ENCODE assay signal across 8 cellular contexts in the genomic region with DNA sequence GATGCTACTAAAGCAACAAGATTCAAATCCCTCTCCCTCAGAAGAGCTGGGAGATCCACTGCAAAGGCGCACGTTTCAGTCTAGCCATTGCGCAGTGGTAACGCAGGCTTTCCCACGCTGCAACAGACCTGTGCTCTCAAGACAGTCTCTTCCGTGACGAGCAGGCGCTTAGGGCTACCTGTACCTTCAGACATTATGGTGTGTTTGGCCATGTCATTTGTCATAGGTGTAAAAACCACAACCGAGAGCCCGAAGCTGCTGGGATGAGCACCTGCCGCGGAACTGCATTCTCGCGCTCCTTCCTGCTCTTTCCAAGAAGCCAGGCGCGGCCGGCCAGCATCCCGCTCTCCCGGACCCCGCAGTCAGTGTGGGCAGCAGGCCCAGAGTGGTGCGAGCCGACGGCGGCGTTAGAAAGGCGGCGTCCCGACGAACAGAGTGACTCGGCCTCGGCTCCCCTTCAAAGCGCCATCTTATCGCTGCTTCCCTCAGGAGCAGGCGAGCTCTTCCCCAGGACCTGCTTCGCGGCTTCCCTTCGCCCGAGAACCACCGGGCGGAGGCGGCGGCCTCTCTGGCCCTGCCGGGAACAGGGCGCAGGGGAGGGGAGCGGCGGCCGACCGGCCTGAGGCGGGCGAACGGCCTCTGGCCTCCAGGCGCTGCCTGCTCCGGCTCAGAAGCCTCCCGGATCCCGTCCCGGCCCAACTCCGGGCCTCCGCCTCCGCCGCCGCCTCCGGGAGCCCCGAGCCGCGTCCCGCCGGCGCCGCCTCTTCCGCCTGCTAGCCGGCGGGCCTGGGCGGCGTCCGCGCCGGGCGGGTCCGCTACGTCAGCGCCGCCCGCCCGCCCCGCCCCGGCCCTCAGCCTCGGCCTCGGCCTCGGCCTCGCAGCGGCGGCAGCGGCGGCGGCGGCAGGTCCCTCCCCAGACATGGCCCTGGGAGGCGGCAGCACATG. TPM values are rescaled to one million over a fixed set of nuclear protein-coding genes. Genes with fewer than 3 reads are reported as not detected.
DNase-seq lines count a peak whose midpoint lies in the region; ATAC-seq and TF ChIP-seq lines count a peak whose summit lies in the region.

A gene with protein sequence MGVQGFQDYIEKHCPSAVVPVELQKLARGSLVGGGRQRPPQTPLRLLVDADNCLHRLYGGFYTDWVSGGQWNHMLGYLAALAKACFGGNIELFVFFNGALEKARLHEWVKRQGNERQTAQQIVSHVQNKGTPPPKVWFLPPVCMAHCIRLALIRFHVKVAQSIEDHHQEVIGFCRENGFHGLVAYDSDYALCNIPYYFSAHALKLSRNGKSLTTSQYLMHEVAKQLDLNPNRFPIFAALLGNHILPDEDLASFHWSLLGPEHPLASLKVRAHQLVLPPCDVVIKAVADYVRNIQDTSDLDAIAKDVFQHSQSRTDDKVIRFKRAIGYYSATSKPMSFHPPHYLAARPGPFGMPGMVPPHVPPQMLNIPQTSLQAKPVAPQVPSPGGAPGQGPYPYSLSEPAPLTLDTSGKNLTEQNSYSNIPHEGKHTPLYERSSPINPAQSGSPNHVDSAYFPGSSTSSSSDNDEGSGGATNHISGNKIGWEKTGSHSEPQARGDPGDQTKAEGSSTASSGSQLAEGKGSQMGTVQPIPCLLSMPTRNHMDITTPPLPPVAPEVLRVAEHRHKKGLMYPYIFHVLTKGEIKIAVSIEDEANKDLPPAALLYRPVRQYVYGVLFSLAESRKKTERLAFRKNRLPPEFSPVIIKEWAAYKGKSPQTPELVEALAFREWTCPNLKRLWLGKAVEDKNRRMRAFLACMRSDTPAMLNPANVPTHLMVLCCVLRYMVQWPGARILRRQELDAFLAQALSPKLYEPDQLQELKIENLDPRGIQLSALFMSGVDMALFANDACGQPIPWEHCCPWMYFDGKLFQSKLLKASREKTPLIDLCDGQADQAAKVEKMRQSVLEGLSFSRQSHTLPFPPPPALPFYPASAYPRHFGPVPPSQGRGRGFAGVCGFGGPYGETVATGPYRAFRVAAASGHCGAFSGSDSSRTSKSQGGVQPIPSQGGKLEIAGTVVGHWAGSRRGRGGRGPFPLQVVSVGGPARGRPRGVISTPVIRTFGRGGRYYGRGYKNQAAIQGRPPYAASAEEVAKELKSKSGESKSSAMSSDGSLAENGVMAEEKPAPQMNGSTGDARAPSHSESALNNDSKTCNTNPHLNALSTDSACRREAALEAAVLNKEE (plus strand): TSS at position 869 of the 945 bp plus-strand sequence. CDS start 231 bp downstream, outside the sequence.

- ATAC-seq in GM21619 (IDR thresholded peaks at IDR 0.05; ENCODE audit: unreplicated experiment): peak; percentile 45
- ATAC-seq in RWPE2 (ENCODE audit: low read depth): peak; percentile 48

- H3K27ac Mint-ChIP-seq in nephron progenitor cell: peak within 1 kb of the TSS; percentile 97

- intact Hi-C loops in stomach (cut with DNase I; ENCODE audit: low total_unique reads): no loop called here

- H3K4me3 Mint-ChIP-seq in nephron progenitor cell: peak within 1 kb of the TSS; percentile 97

- DNase-seq in DMS53 (lab: John Stamatoyannopoulos, UW) (peak; percentile 88), RWPE2 (ENCODE audit: low spot score) (peak; percentile 68), activated gamma-delta T cell (lab: John Stamatoyannopoulos, UW) (peak; percentile 74), fibroblast of the conjunctiva (ENCODE audit: low read depth) (peak; percentile 42), nephron progenitor cell (peak; percentile 72), stomach (peak; percentile 81)
- no peak for DNase-seq in Jurkat, Clone E6-1 (ENCODE audit: low read depth, low spot score)

- no peaks in the 10 kb centered on the region for H3K9me3 Mint-ChIP-seq in nephron progenitor cell

- H3K27me3 Mint-ChIP-seq in nephron progenitor cell (ENCODE audit: low read depth, poor library complexity): no peaks in the 10 kb centered on the region

- H3K4me1 ChIP-seq in RWPE2 (ENCODE audit: insufficient read depth, poor library complexity, severe bottlenecking) (peaks cover 18% of the 10 kb centered on the region), stomach (peaks cover 35 to 45% (median 40%) of the 10 kb centered on the region in 4 donors)

- TF ChIP-seq CTCF in RWPE2 (IDR thresholded peaks at IDR 0.05; ENCODE audit: poor library complexity, severe bottlenecking) (no peak), nephron progenitor cell (IDR thresholded peaks at IDR 0.05) (no peak), stomach (IDR thresholded peaks at IDR 0.05) (no peak)

- H3K36me3 ChIP-seq in RWPE2 (ENCODE audit: low read depth): peaks cover 67% of the 10 kb centered on the region
- H3K36me3 ChIP-seq in stomach: peaks cover 24 to 38% (median 32%) of the 10 kb centered on the region in 4 donors

- peak within 1 kb of the TSS; percentile 86 for H3K4me3 ChIP-seq in Jurkat, Clone E6-1 (ENCODE audit: low read length)
- H3K4me3 ChIP-seq in RWPE2 (ENCODE audit: severe bottlenecking): peak within 1 kb of the TSS; percentile 88
- H3K4me3 ChIP-seq in stomach: peak within 1 kb of the TSS; percentile 79 to 92 (median 88)

- peaks cover 32% of the 10 kb centered on the region for H3K4me1 Mint-ChIP-seq in nephron progenitor cell

- TF ChIP-seq POLR2A in stomach (IDR thresholded peaks at IDR 0.05): peak in 1 of 4 donors; percentile 17

- 0 to 2% (median 1%) methylated on average over 14 to 97 of the region's 97 CpGs for WGBS in stomach, 5 donors

- peaks cover 41% of the 10 kb centered on the region for H3K36me3 Mint-ChIP-seq in nephron progenitor cell (ENCODE audit: low read depth)

- no peaks in the 10 kb centered on the region for H3K9me3 ChIP-seq in RWPE2 (ENCODE audit: severe bottlenecking)
- H3K9me3 ChIP-seq in stomach: no peaks in the 10 kb centered on the region

- no peak for TF ChIP-seq EP300 in stomach (IDR thresholded peaks at IDR 0.05)

- H3K27ac ChIP-seq in RWPE2 (ENCODE audit: poor library complexity, severe bottlenecking): peak within 1 kb of the TSS; percentile 81
- peak within 1 kb of the TSS; percentile 95 to 100 (median 99) for H3K27ac ChIP-seq in stomach

- H3K27me3 ChIP-seq in RWPE2 (ENCODE audit: insufficient read depth, poor library complexity, severe bottlenecking) (no peaks in the 10 kb centered on the region), stomach (no peaks in the 10 kb centered on the region)

RNA-seq across cellular contexts. Expression of the gene that starts here (rescaled TPM):
- polyA plus RNA-seq in Jurkat, Clone E6-1 (2012; ENCODE audit: insufficient read depth, insufficient read length): 112 TPM
- total RNA-seq in stomach: 100 to 1,000 TPM in 3 of 5 donors, 10 to 100 TPM in 2; 88.7 to 192 (median 103) TPM
- 10 to 100 TPM; 35.8 to 59.4 (median 42.2) TPM for polyA plus RNA-seq in stomach
